In the genomic region with DNA sequence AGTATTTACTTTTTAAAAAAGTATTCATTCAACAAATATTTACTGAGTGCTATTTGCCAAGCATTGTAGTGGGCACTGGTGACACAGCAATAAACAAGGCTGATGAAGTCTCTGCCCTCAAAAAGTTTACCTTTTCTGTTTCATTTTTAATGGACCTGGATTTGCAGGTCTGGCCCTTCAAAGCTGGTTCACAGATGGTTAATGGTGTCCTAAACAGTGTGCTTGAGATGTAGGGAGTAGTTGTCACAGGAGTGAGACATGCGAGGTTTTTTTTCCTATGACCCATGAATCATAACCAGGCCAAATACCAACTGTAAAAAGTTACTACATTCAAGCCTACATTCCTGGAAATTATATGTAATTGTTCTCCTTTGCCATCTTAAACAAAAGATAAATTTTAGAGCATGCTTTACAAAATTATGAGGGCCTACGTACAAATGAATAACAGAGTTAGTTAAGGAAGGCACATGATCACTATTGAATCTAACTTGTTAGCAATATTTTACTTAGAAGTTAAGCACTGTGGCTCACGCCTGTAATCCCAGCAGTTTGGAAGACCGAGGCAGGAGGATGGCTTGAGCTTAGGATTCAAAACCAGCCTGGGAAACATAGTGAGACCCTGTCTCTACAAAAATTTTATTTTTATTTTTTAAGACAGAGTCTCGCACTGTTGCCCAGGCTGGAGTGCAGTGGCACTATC, we compare ENCODE assay signal across 16 cellular contexts.
A peak's percentile ranks its signal among the peaks of the same experiment; 100 is the strongest.
DNase-seq lines count a peak whose midpoint lies in the region; ATAC-seq and FAIRE-seq lines count a peak whose summit lies in the region.
"Had no signal": no experiment of that assay in that cellular context is flagged by ENCODE, and none has a peak within 500 bp of the region (broad histone marks: within the 10 kb centered on the region; RNA-seq: fewer than 3 reads in every experiment).

No MANE protein-coding gene starts in this region.

- H3K4me1 ChIP-seq in adipocyte (ENCODE audit: control insufficient read depth, insufficient read depth, low read length): peaks cover 27% of the 10 kb centered on the region
- H3K4me1 ChIP-seq: HAP-1 had no signal

- peak; percentile 57 for ATAC-seq in stimulated activated naive CD8-positive, alpha-beta T cell treated with anti-CD3 and anti-CD28 coated beads, Interleukin-15, Interleukin-2, amounts not matched to agents 100 U/mL and 50 U/mL, for 24 hours
- no peak for ATAC-seq in stimulated activated naive CD8-positive, alpha-beta T cell treated with anti-CD3 and anti-CD28 coated beads, Interleukin-15, amount 100 ng/mL, for 72 hours
- ATAC-seq: stimulated activated memory B cell treated with anti-CD40 and anti-IgM and Interleukin-4, amounts not matched to agents 10 μg/mL and 1 μg/mL and 100 μg/mL, for 72 hours had no signal

- peak overlapping the region; percentile 55 for H3K9ac ChIP-seq in adipocyte (ENCODE audit: low read length)

- H3K27me3 Mint-ChIP-seq in stimulated activated naive CD8-positive, alpha-beta T cell treated with anti-CD3 and anti-CD28 coated beads, Interleukin-15, amount 100 ng/mL, for 72 hours: no peaks in the 10 kb centered on the region
- H3K27me3 Mint-ChIP-seq: activated naive CD4-positive, alpha-beta T cell treated with anti-CD3 and anti-CD28 coated beads, Interleukin-2, amount 10 ng/mL, durations not matched to agents 7 days and 5 days; B cell; stimulated activated memory B cell treated with anti-CD40 and anti-IgM and Interleukin-4, amounts not matched to agents 10 μg/mL and 1 μg/mL and 100 μg/mL, for 72 hours had no signal

- H3K27me3 ChIP-seq in adipocyte (replicated peaks; ENCODE audit: control insufficient read depth, insufficient read depth, low read length): no peaks in the 10 kb centered on the region

- H3K4me1 Mint-ChIP-seq in stimulated activated naive CD8-positive, alpha-beta T cell treated with anti-CD3 and anti-CD28 coated beads, Interleukin-15, amount 100 ng/mL, for 72 hours: no peaks in the 10 kb centered on the region
- H3K4me1 Mint-ChIP-seq: activated naive CD4-positive, alpha-beta T cell treated with anti-CD3 and anti-CD28 coated beads, Interleukin-2, amount 10 ng/mL, durations not matched to agents 7 days and 5 days; B cell; immature natural killer cell; neural crest cell; stimulated activated memory B cell treated with anti-CD40 and anti-IgM and Interleukin-4, amounts not matched to agents 10 μg/mL and 1 μg/mL and 100 μg/mL, for 72 hours had no signal

- no peak overlapping the region for H3K4me3 Mint-ChIP-seq in stimulated activated naive CD8-positive, alpha-beta T cell treated with anti-CD3 and anti-CD28 coated beads, Interleukin-15, amount 100 ng/mL, for 72 hours
- H3K4me3 Mint-ChIP-seq: activated naive CD4-positive, alpha-beta T cell treated with anti-CD3 and anti-CD28 coated beads, Interleukin-2, amount 10 ng/mL, durations not matched to agents 7 days and 5 days; B cell; immature natural killer cell; neural crest cell; stimulated activated memory B cell treated with anti-CD40 and anti-IgM and Interleukin-4, amounts not matched to agents 10 μg/mL and 1 μg/mL and 100 μg/mL, for 72 hours had no signal

- peak overlapping the region; percentile 43 for H3K4me3 ChIP-seq in adipocyte (ENCODE audit: low read length)
- H3K4me3 ChIP-seq: HAP-1 had no signal

- peaks cover 2 to 6% of the 10 kb centered on the region in 2 donors for H3K9me3 Mint-ChIP-seq in stimulated activated naive CD8-positive, alpha-beta T cell treated with anti-CD3 and anti-CD28 coated beads, Interleukin-15, amount 100 ng/mL, for 72 hours
- H3K9me3 Mint-ChIP-seq: stimulated activated memory B cell treated with anti-CD40 and anti-IgM and Interleukin-4, amounts not matched to agents 10 μg/mL and 1 μg/mL and 100 μg/mL, for 72 hours had no signal

- no peak for DNase-seq in stimulated activated naive CD8-positive, alpha-beta T cell treated with anti-CD3 and anti-CD28 coated beads, Interleukin-15, Interleukin-2, amounts not matched to agents 100 U/mL and 50 U/mL, for 24 hours
- no peak for DNase-seq in stimulated activated naive CD8-positive, alpha-beta T cell treated with anti-CD3 and anti-CD28 coated beads, Interleukin-15, amount 100 ng/mL, for 72 hours
- DNase-seq in adipocyte (ENCODE audit: low read depth) (peak; percentile 83), glomerular visceral epithelial cell (ENCODE audit: extremely low spot score) (peak; percentile 52), urothelium cell line (ENCODE audit: low spot score) (peak; percentile 12), SKM-1 (lab: John Stamatoyannopoulos, UW; ENCODE audit: unreplicated experiment) (no peak), SHP77 (lab: John Stamatoyannopoulos, UW) (no peak), cardiac septum (ENCODE audit: low spot score) (no peak)
- DNase-seq: activated naive CD4-positive, alpha-beta T cell treated with anti-CD3 and anti-CD28 coated beads, Interleukin-2, amount 10 ng/mL, durations not matched to agents 7 days and 5 days; immature natural killer cell; MM.1S; T-helper 1 cell had no signal

- no peak for FAIRE-seq in urothelium cell line (lab: Jason Lieb, UNC)

- H3K9me3 ChIP-seq in adipocyte (ENCODE audit: control insufficient read depth, low read length): peaks cover 5% of the 10 kb centered on the region
- H3K9me3 ChIP-seq: HAP-1 had no signal

- intact Hi-C loops in cardiac septum (cut with DNase I): no loop called here

- no peaks in the 10 kb centered on the region for H3K36me3 ChIP-seq in adipocyte (ENCODE audit: control insufficient read depth, insufficient read depth, low read length, severe bottlenecking)
- H3K36me3 ChIP-seq: HAP-1 had no signal

- no peak overlapping the region for H3K27ac Mint-ChIP-seq in stimulated activated naive CD8-positive, alpha-beta T cell treated with anti-CD3 and anti-CD28 coated beads, Interleukin-15, amount 100 ng/mL, for 72 hours
- H3K27ac Mint-ChIP-seq: activated naive CD4-positive, alpha-beta T cell treated with anti-CD3 and anti-CD28 coated beads, Interleukin-2, amount 10 ng/mL, durations not matched to agents 7 days and 5 days; B cell; immature natural killer cell; stimulated activated memory B cell treated with anti-CD40 and anti-IgM and Interleukin-4, amounts not matched to agents 10 μg/mL and 1 μg/mL and 100 μg/mL, for 72 hours had no signal

Comparison
In these comparisons a context has a peak if more than half of its experiments do, and no peak if none do; other contexts are left out.
1. DNase-seq: peak in adipocyte (single experiment), glomerular visceral epithelial cell (single experiment) and urothelium cell line (single experiment); none in stimulated activated naive CD8-positive, alpha-beta T cell treated with anti-CD3 and anti-CD28 coated beads, Interleukin-15, Interleukin-2, amounts not matched to agents 100 U/mL and 50 U/mL, for 24 hours (single experiment), stimulated activated naive CD8-positive, alpha-beta T cell treated with anti-CD3 and anti-CD28 coated beads, Interleukin-15, amount 100 ng/mL, for 72 hours (0 of 2), SKM-1 (single experiment), SHP77 (0 of 2) and cardiac septum (single experiment).